Comparison of ENCODE assay signal across 17 cellular contexts in the genomic region with DNA sequence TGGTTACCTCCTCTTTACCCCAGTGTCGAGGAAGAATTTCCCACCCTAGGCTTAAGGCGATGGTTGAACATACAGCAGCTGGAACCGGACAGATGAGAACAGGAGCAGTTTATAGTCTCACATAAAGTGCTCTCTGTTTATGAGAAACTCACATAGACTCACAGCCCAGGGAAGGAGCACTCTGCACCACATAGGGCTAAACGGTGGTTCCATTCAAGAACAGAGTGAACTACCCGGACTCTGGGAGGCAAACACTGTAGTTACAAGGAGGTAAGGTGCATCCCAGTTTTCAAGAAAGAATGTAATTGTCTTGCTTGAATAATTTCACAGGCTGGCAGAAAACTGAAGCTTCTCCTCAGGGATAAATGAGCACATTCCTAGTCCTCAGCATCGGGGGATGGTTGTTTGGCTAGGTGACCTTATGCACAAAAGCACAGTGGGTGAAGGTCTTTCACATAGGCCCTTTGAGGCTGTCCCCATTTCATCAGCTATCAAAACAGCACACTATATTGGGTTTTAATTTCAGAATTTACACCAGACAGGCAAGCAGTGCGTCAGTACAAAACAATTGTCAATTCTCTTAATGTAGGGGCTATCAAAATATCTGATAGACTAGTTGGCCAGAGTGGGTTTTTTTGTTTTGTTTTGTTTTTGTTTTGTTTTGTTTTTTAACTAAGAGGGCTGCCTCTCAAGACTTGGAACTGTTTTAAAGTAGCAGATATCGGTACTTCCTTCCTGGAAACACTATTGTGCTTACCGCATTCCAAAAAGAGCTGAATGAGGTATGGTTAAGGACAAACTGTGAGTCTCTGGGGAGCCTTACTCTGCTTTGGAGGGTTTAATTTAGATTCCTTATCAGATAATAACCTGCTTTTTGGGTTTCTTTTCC.
"Had no signal": no experiment of that assay in that cellular context is flagged by ENCODE, and none has a peak within 500 bp of the region (broad histone marks: within the 10 kb centered on the region; RNA-seq: fewer than 3 reads in every experiment).

No MANE protein-coding gene starts in this region.

- DNase-seq: activated CD4-positive, alpha-beta T cell treated with anti-CD3 and anti-CD28 coated beads for 1 hour; activated CD4-positive, alpha-beta T cell treated with anti-CD3 and anti-CD28 coated beads, Interleukin-2, amount 50 U/mL, for 4 hours; activated CD8-positive, alpha-beta memory T cell treated with anti-CD3 and anti-CD28 coated beads, Interleukin-2, amount 10 ng/mL, durations not matched to agents 7 days and 5 days; activated effector memory CD4-positive, alpha-beta T cell treated with Interleukin-2 at 50 U/mL for 16 hours; activated T-cell treated with anti-CD3 and anti-CD28 coated beads, Interleukin-2, amount 50 U/mL, for 1 hour; kidney glomerular epithelial cell; pancreas; stimulated activated CD4-positive, alpha-beta T cell treated with anti-CD3 and anti-CD28 coated beads, Interleukin-2, amount 100 ng/mL, for 48 hours; T-cell; T-helper 9 cell; thyroid gland had no signal

- H3K27ac Mint-ChIP-seq: activated CD8-positive, alpha-beta memory T cell treated with anti-CD3 and anti-CD28 coated beads, Interleukin-2, amount 10 ng/mL, durations not matched to agents 7 days and 5 days; activated naive CD4-positive, alpha-beta T cell treated with anti-CD3 and anti-CD28 coated beads, Interleukin-2, amount 50 U/mL, for 72 hours; mesothelial cell of epicardium; stimulated activated memory B cell treated with anti-CD40 and anti-IgM and Interleukin-4, amounts not matched to agents 10 μg/mL and 1 μg/mL and 100 μg/mL, for 72 hours; T-cell had no signal

- H3K4me3 Mint-ChIP-seq: activated CD8-positive, alpha-beta memory T cell treated with anti-CD3 and anti-CD28 coated beads, Interleukin-2, amount 10 ng/mL, durations not matched to agents 7 days and 5 days; mesothelial cell of epicardium; nephron progenitor cell; stimulated activated memory B cell treated with anti-CD40 and anti-IgM and Interleukin-4, amounts not matched to agents 10 μg/mL and 1 μg/mL and 100 μg/mL, for 72 hours; T-cell had no signal

- H3K36me3 Mint-ChIP-seq: activated CD8-positive, alpha-beta memory T cell treated with anti-CD3 and anti-CD28 coated beads, Interleukin-2, amount 10 ng/mL, durations not matched to agents 7 days and 5 days; mesothelial cell of epicardium; stimulated activated memory B cell treated with anti-CD40 and anti-IgM and Interleukin-4, amounts not matched to agents 10 μg/mL and 1 μg/mL and 100 μg/mL, for 72 hours; T-cell had no signal

- H3K27ac ChIP-seq: cardiac muscle cell, pancreas, thyroid gland had no signal

- H3K4me1 ChIP-seq: pancreas, thyroid gland had no signal

- ATAC-seq: activated CD8-positive, alpha-beta memory T cell treated with anti-CD3 and anti-CD28 coated beads, Interleukin-2, amount 10 ng/mL, durations not matched to agents 7 days and 5 days; activated naive CD4-positive, alpha-beta T cell treated with anti-CD3 and anti-CD28 coated beads, Interleukin-2, amount 50 U/mL, for 72 hours; esophagus mucosa; pancreas; stimulated activated memory B cell treated with anti-CD40 and anti-IgM and Interleukin-4, amounts not matched to agents 10 μg/mL and 1 μg/mL and 100 μg/mL, for 72 hours; T-cell had no signal

- H3K27me3 ChIP-seq: cardiac muscle cell, thyroid gland had no signal

- H3K4me1 Mint-ChIP-seq: activated CD8-positive, alpha-beta memory T cell treated with anti-CD3 and anti-CD28 coated beads, Interleukin-2, amount 10 ng/mL, durations not matched to agents 7 days and 5 days; stimulated activated memory B cell treated with anti-CD40 and anti-IgM and Interleukin-4, amounts not matched to agents 10 μg/mL and 1 μg/mL and 100 μg/mL, for 72 hours; T-cell had no signal

- H3K9me3 ChIP-seq: pancreas, thyroid gland had no signal

- H3K4me3 ChIP-seq: cardiac muscle cell, pancreas, thyroid gland had no signal

- H3K36me3 ChIP-seq: cardiac muscle cell, pancreas, thyroid gland had no signal

- H3K9me3 Mint-ChIP-seq: mesothelial cell of epicardium had no signal

- H3K27me3 Mint-ChIP-seq: activated CD8-positive, alpha-beta memory T cell treated with anti-CD3 and anti-CD28 coated beads, Interleukin-2, amount 10 ng/mL, durations not matched to agents 7 days and 5 days; stimulated activated memory B cell treated with anti-CD40 and anti-IgM and Interleukin-4, amounts not matched to agents 10 μg/mL and 1 μg/mL and 100 μg/mL, for 72 hours; T-cell had no signal
